25 cellular contexts compared by ENCODE assay signal in genomic region chr6:152720964-152721363, GRCh38. TPM values are rescaled to one million over a fixed set of nuclear protein-coding genes. Genes with fewer than 3 reads are reported as not detected.
DNase-seq lines count a peak whose midpoint lies in the region; ATAC-seq and TF ChIP-seq lines count a peak whose summit lies in the region.
"Had no signal": no experiment of that assay in that cellular context is flagged by ENCODE, and none has a peak within 500 bp of the region (broad histone marks: within the 10 kb centered on the region; RNA-seq: fewer than 3 reads in every experiment).

No MANE protein-coding gene starts in this region.

- H3K27me3 ChIP-seq in foreskin keratinocyte, result no peaks in the 10 kb centered on the region
- H3K27me3 ChIP-seq in prostate gland (replicated peaks; ENCODE audit: insufficient read depth), result no peaks in the 10 kb centered on the region
- H3K27me3 ChIP-seq: esophagus squamous epithelium, left lung, thyroid gland had no signal

- TF ChIP-seq POLR2A in prostate gland (IDR thresholded peaks at IDR 0.05), result no peak

- no peak overlapping the region for H3K27ac ChIP-seq in foreskin keratinocyte
- no peak overlapping the region for H3K27ac ChIP-seq in prostate gland
- H3K27ac ChIP-seq: esophagus squamous epithelium, left lung, thyroid gland, WERI-Rb-1 had no signal

- ATAC-seq in foreskin keratinocyte, result peak; percentile 81
- ATAC-seq: left lung had no signal

- DNase-seq in Jurkat, Clone E6-1 (ENCODE audit: low read depth, low spot score), result peak; percentile 17
- DNase-seq in SW 1271 (lab: John Stamatoyannopoulos, UW) (peak; percentile 63 to 64), foreskin keratinocyte (peak; percentile 47 to 83), COLO829 (ENCODE audit: low spot score) (no peak), NCI-H187 treated with DMSO at 0.1 percent for 48 hours (lab: John Stamatoyannopoulos, UW) (no peak), NCI-H1048 (lab: John Stamatoyannopoulos, UW) (no peak), prostate gland (ENCODE audit: low spot score) (no peak)
- DNase-seq: activated CD4-positive, alpha-beta T cell treated with anti-CD3 and anti-CD28 coated beads, Interleukin-2, amount 50 U/mL, for 48 hours; activated naive CD4-positive, alpha-beta T cell; central memory CD4-positive, alpha-beta T cell; COR-L47; effector CD4-positive, alpha-beta T cell; esophagus squamous epithelium; KG1; left lung; NCI-H2029; NCI-H510A treated with DMSO at 0.1 percent for 48 hours; nephron progenitor cell; SHP77 treated with DMSO at 0.1 percent for 48 hours; stimulated activated CD4-positive, alpha-beta T cell treated with anti-CD3 and anti-CD28 coated beads, Interleukin-2, amount 100 ng/mL, for 24 hours; stimulated activated naive CD4-positive, alpha-beta T cell; thyroid gland; WERI-Rb-1 had no signal

- no peaks in the 10 kb centered on the region for H3K9me3 ChIP-seq in prostate gland
- H3K9me3 ChIP-seq: esophagus squamous epithelium, left lung, thyroid gland had no signal

- intact Hi-C loops in prostate gland (cut with DNase I), result no loop called here

- WGBS in prostate gland, result 65% methylated on average over 3 of the region's 3 CpGs

- TF ChIP-seq CTCF in foreskin keratinocyte (conservative IDR thresholded peaks at IDR 0.05) (no peak), prostate gland (IDR thresholded peaks at IDR 0.05) (no peak)

- H3K4me3 ChIP-seq in Jurkat, Clone E6-1 (ENCODE audit: low read length), result no peak overlapping the region
- H3K4me3 ChIP-seq in prostate gland, result no peak overlapping the region
- H3K4me3 ChIP-seq: esophagus squamous epithelium, left lung, thyroid gland had no signal

- H3K36me3 ChIP-seq in prostate gland, result no peaks in the 10 kb centered on the region
- H3K36me3 ChIP-seq: esophagus squamous epithelium, left lung, thyroid gland, WERI-Rb-1 had no signal

- H3K4me1 ChIP-seq in foreskin keratinocyte (no peaks in the 10 kb centered on the region), prostate gland (replicated peaks) (no peaks in the 10 kb centered on the region)
- H3K4me1 ChIP-seq: esophagus squamous epithelium, left lung, thyroid gland had no signal

RNA-seq across cellular contexts. Expression of gene MYCT1, which starts 23.3 kb away (rescaled TPM):
- polyA plus RNA-seq in Jurkat, Clone E6-1 (2012; ENCODE audit: insufficient read depth, insufficient read length), result not detected
- total RNA-seq in foreskin keratinocyte (not detected in 2 replicates), prostate gland (1 to 10 TPM; 5.0 to 7.3 TPM)
- not detected in 2 replicates for polyA plus RNA-seq in foreskin keratinocyte
- total RNA-seq: H4 had no signal

RNA-seq across cellular contexts. Expression of gene VIP, which starts 29.6 kb away (rescaled TPM):
- polyA plus RNA-seq in Jurkat, Clone E6-1 (2012; ENCODE audit: insufficient read depth, insufficient read length), result not detected
- total RNA-seq in foreskin keratinocyte (not detected in 2 replicates), prostate gland (not detected)
- not detected in 2 replicates for polyA plus RNA-seq in foreskin keratinocyte
- total RNA-seq: H4, skeletal muscle tissue had no signal

Comparison
In these comparisons a context has a peak if more than half of its experiments do, and no peak if none do; other contexts are left out.
1. DNase-seq: peak in Jurkat, Clone E6-1 (single experiment), SW 1271 (2 of 2) and foreskin keratinocyte (2 of 2); none in COLO829 (single experiment), NCI-H187 treated with DMSO at 0.1 percent for 48 hours (single experiment), NCI-H1048 (single experiment) and prostate gland (single experiment).